ENCODE assay signal across 24 cellular contexts in the genomic region with DNA sequence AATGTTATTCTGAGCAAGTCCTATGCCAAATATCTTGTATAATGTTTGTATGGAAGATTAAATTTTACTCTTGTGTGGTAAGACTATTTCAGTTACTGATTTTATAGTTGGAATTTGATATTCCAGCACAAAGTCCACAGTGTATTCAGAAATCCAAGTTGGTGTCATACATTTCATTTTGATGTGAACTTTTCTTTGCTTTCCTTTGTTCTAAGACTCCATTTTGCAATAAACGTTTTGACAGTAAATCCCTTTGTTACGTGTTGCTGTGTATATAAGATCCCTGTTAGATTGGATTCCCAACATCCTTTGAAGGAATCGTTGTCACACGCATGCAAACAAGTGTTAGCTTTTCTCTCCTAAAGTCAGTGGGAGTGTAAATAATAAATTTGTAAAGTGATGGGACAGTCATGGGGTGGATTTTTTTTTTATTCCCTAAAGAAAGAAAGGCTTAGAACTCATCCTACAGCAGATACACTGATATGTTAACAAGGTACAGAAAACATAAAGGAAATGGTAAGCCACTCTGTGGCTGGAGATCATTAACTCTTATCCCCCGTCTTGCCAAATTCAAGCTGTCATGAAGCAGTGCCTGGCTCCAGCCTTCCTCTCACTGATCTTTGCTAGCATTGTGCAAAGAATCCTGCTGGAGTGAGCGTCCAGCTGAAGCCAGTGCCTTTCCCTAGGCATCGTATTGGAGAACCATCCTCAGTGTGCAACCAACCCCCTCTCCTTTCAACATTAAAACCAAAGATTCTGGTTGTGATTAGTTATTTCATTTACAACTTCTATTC.
A peak's percentile ranks its signal among the peaks of the same experiment; 100 is the strongest.
DNase-seq lines count a peak whose midpoint lies in the region; ATAC-seq and TF ChIP-seq lines count a peak whose summit lies in the region.
"Had no signal": no experiment of that assay in that cellular context is flagged by ENCODE, and none has a peak within 500 bp of the region (broad histone marks: within the 10 kb centered on the region; RNA-seq: fewer than 3 reads in every experiment).

No MANE protein-coding gene starts in this region.

- no peak overlapping the region for H3K4me3 Mint-ChIP-seq in Calu3 (ENCODE audit: low read depth, unreplicated experiment)
- no peak overlapping the region for H3K4me3 Mint-ChIP-seq in nephron progenitor cell
- H3K4me3 Mint-ChIP-seq: activated B cell treated with CpG ODN at 0.5 μM for 24 hours; activated CD4-positive, alpha-beta memory T cell treated with anti-CD3 and anti-CD28 coated beads for 36 hours; CD4-positive, alpha-beta memory T cell; stimulated activated naive CD8-positive, alpha-beta T cell treated with anti-CD3 and anti-CD28 coated beads, Interleukin-15, Interleukin-2, amounts not matched to agents 100 ng/mL and 50 ng/mL, for 24 hours had no signal

- CTCF ChIA-PET in Calu3 (lab: Charles Lee), result interaction anchor here (0.5 to 1.3 kb wide), 3 partner anchors 8 to 99 kb away, joined by 3 to 5 read pairs (median 4); no protein-coding TSS in a partner anchor

- peaks cover 22% of the 10 kb centered on the region for H3K4me1 Mint-ChIP-seq in Calu3 (ENCODE audit: low read depth, unreplicated experiment)
- peaks cover 38% of the 10 kb centered on the region for H3K4me1 Mint-ChIP-seq in nephron progenitor cell
- H3K4me1 Mint-ChIP-seq: activated B cell treated with CpG ODN at 0.5 μM for 24 hours; CD4-positive, alpha-beta memory T cell had no signal

- no peak for ATAC-seq in GM18867 (IDR thresholded peaks at IDR 0.05; ENCODE audit: unreplicated experiment)
- ATAC-seq in HG02840 (IDR thresholded peaks at IDR 0.05; ENCODE audit: low FRiP score, unreplicated experiment), result no peak

- intact Hi-C loops in Calu3 (cut with micrococcal nuclease; ENCODE audit: unreplicated experiment), result loop anchor here (2.0 kb wide), 1 partner anchor 128 kb away; a partner anchor contains a TSS

- H3K27ac Mint-ChIP-seq in Calu3 (ENCODE audit: unreplicated experiment) (no peak overlapping the region), nephron progenitor cell (peak overlapping the region; percentile 87)
- H3K27ac Mint-ChIP-seq: activated B cell treated with CpG ODN at 0.5 μM for 24 hours; activated CD4-positive, alpha-beta memory T cell treated with anti-CD3 and anti-CD28 coated beads for 36 hours; CD4-positive, alpha-beta memory T cell; stimulated activated naive CD8-positive, alpha-beta T cell treated with anti-CD3 and anti-CD28 coated beads, Interleukin-15, Interleukin-2, amounts not matched to agents 100 ng/mL and 50 ng/mL, for 24 hours had no signal

- no peak for TF ChIP-seq CTCF in Calu3 (IDR thresholded peaks at IDR 0.05; ENCODE audit: unreplicated experiment)
- no peak for TF ChIP-seq CTCF in nephron progenitor cell (IDR thresholded peaks at IDR 0.05)

- H3K27me3 Mint-ChIP-seq in Calu3 (ENCODE audit: unreplicated experiment) (no peaks in the 10 kb centered on the region), nephron progenitor cell (ENCODE audit: low read depth, poor library complexity) (no peaks in the 10 kb centered on the region)
- H3K27me3 Mint-ChIP-seq: activated B cell treated with CpG ODN at 0.5 μM for 24 hours had no signal

- H3K36me3 Mint-ChIP-seq in Calu3 (ENCODE audit: insufficient read depth, unreplicated experiment), result no peaks in the 10 kb centered on the region
- H3K36me3 Mint-ChIP-seq in nephron progenitor cell (ENCODE audit: low read depth), result peaks cover 18% of the 10 kb centered on the region
- H3K36me3 Mint-ChIP-seq: activated CD4-positive, alpha-beta memory T cell treated with anti-CD3 and anti-CD28 coated beads for 36 hours; CD4-positive, alpha-beta memory T cell had no signal

- BruUV-seq in Calu3 (replicated peaks; lab: Mats Ljungman, UMichigan), result no TSS peak

- H3K9me3 Mint-ChIP-seq in Calu3 (ENCODE audit: low read depth, unreplicated experiment) (no peaks in the 10 kb centered on the region), nephron progenitor cell (no peaks in the 10 kb centered on the region)
- H3K9me3 Mint-ChIP-seq: activated B cell treated with CpG ODN at 0.5 μM for 24 hours; activated CD4-positive, alpha-beta memory T cell treated with anti-CD3 and anti-CD28 coated beads for 36 hours; CD4-positive, alpha-beta memory T cell; stimulated activated naive CD8-positive, alpha-beta T cell treated with anti-CD3 and anti-CD28 coated beads, Interleukin-15, Interleukin-2, amounts not matched to agents 100 ng/mL and 50 ng/mL, for 24 hours had no signal

- no peak overlapping the region for H3K4me3 ChIP-seq in Jurkat, Clone E6-1 (ENCODE audit: low read length)
- H3K4me3 ChIP-seq: adrenal gland, breast epithelium, GM23248, prostate gland, skin epidermis, tibial nerve had no signal

- DNase-seq in Calu3, result peak; percentile 19
- peak; percentile 22 for DNase-seq in Jurkat, Clone E6-1 (ENCODE audit: low read depth, low spot score)
- peak; percentile 28 for DNase-seq in globus pallidus (ENCODE audit: low spot score)
- DNase-seq in nephron progenitor cell, result no peak
- DNase-seq in NCI-H187 treated with DMSO at 0.1 percent for 48 hours (lab: John Stamatoyannopoulos, UW), result no peak
- DNase-seq: activated B cell treated with CpG ODN at 0.5 μM for 24 hours; activated CD4-positive, alpha-beta memory T cell treated with anti-CD3 and anti-CD28 coated beads for 36 hours; activated gamma-delta T cell treated with Interleukin-2 at 50 U/mL for 16 hours; activated T-cell treated with anti-CD3 and anti-CD28 coated beads for 4 hours; adrenal gland; CD4-positive, alpha-beta memory T cell; DMS79 treated with DMSO at 0.1 percent for 48 hours; GM23248; Karpas-422; NCI-H2227 treated with DMSO at 0.1 percent for 48 hours; stimulated activated CD4-positive, alpha-beta T cell treated with anti-CD3 and anti-CD28 coated beads, Interleukin-2, amount 100 ng/mL, for 48 hours; T-helper 9 cell had no signal

Comparison
In these comparisons a context has a peak if more than half of its experiments do, and no peak if none do; other contexts are left out.
1. DNase-seq: peak in Calu3 (single experiment), Jurkat, Clone E6-1 (single experiment) and globus pallidus (single experiment); none in nephron progenitor cell (single experiment) and NCI-H187 treated with DMSO at 0.1 percent for 48 hours (single experiment).